ENCODE assay signal across 10 cellular contexts in the genomic region with DNA sequence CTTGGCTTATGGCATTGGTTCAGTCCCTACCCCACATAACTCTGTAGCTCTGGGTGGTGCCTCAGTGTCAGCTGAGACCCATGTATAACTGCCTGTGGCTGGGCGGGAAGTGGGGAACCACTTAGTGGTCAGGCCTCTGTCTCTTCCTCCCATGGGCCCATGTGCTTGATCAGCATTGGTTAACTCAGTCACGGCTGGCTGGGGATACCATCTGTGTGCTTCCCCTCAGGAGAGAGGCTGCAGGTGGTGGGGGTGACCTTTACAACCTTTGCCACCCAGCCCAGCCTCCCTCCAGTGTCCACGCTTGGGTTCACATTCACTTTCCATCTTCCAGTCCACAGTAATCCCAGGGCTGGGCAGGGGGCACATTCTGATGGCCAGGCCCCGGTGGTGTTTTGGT. TPM values are rescaled to one million over a fixed set of nuclear protein-coding genes. Genes with fewer than 3 reads are reported as not detected.
DNase-seq lines count a peak whose midpoint lies in the region; ATAC-seq and TF ChIP-seq lines count a peak whose summit lies in the region.
"Had no signal": no experiment of that assay in that cellular context is flagged by ENCODE, and none has a peak within 500 bp of the region (broad histone marks: within the 10 kb centered on the region; RNA-seq: fewer than 3 reads in every experiment).

No MANE protein-coding gene starts in this region.

- intact Hi-C loops in activated CD4-positive, alpha-beta T cell treated with anti-CD3 and anti-CD28 coated beads for 36 hours (cut with DNase I, micrococcal nuclease) = no loop called here
- intact Hi-C loops in activated B cell treated with CpG ODN at 0.5 μM for 24 hours (cut with micrococcal nuclease) (loop anchor here (1.0 to 10.0 kb wide), 5 partner anchors 9 to 410 kb away; partner anchors contain the start of genes ACD, C16orf86, ENKD1 and PARD6A), natural killer cell (cut with micrococcal nuclease) (loop anchor here (1.0 to 5.0 kb wide), 2 partner anchors 12 to 42 kb away; no protein-coding TSS in a partner anchor), A673 (cut with micrococcal nuclease; ENCODE audit: unreplicated experiment) (no loop called here)

- H3K27ac ChIP-seq in A673 (ENCODE audit: low read depth, low read length, poor library complexity, severe bottlenecking) = no peak overlapping the region
- H3K27ac ChIP-seq: A549 had no signal

- CTCF ChIA-PET in activated CD4-positive, alpha-beta T cell treated with anti-CD3 and anti-CD28 coated beads for 36 hours (lab: Charles Lee) = interaction anchor here (0.7 to 3.1 kb wide), 7 partner anchors 10 to 259 kb away, joined by 3 to 15 read pairs (median 4); no protein-coding TSS in a partner anchor
- CTCF ChIA-PET in activated B cell treated with CpG ODN at 0.5 μM for 24 hours (lab: Charles Lee) = interaction anchor here (0.6 to 6.3 kb wide), 7 partner anchors 9 to 79 kb away, joined by 3 to 54 read pairs (median 6); partner anchors contain the start of gene NFATC3
- CTCF ChIA-PET in A673 (lab: Charles Lee) = no interaction called here

- no peaks in the 10 kb centered on the region for H3K27me3 ChIP-seq in A673 (replicated peaks; ENCODE audit: insufficient read depth, low read depth, low read length, poor library complexity)

- TF ChIP-seq CTCF in activated B cell treated with CpG ODN at 0.5 μM for 24 hours (IDR thresholded peaks at IDR 0.05) = no peak
- TF ChIP-seq CTCF in natural killer cell (IDR thresholded peaks at IDR 0.05) = no peak
- TF ChIP-seq CTCF in A673 (conservative IDR thresholded peaks at IDR 0.05; ENCODE audit: low read depth, low read length) = no peak

- no peaks in the 10 kb centered on the region for H3K27me3 Mint-ChIP-seq in activated CD4-positive, alpha-beta T cell treated with anti-CD3 and anti-CD28 coated beads for 36 hours
- H3K27me3 Mint-ChIP-seq in activated B cell treated with CpG ODN at 0.5 μM for 24 hours (no peaks in the 10 kb centered on the region), natural killer cell (ENCODE audit: low read depth in 2 of 2) (no peaks in the 10 kb centered on the region)

- H3K4me3 Mint-ChIP-seq in activated CD4-positive, alpha-beta T cell treated with anti-CD3 and anti-CD28 coated beads for 36 hours = no peak overlapping the region
- H3K4me3 Mint-ChIP-seq in activated B cell treated with CpG ODN at 0.5 μM for 24 hours (peak overlapping the region; percentile 81), natural killer cell (peak overlapping the region; percentile 93)

- peak; percentile 42 for ATAC-seq in activated CD4-positive, alpha-beta T cell treated with anti-CD3 and anti-CD28 coated beads for 36 hours
- peak; percentile 60 for ATAC-seq in HG03139 (IDR thresholded peaks at IDR 0.05; ENCODE audit: unreplicated experiment)
- peak; percentile 90 for ATAC-seq in activated B cell treated with CpG ODN at 0.5 μM for 24 hours (ENCODE audit: low read depth)
- ATAC-seq in natural killer cell = peak; percentile 60 to 84 (median 82)
- ATAC-seq: A549 had no signal

- H3K36me3 ChIP-seq in A673 (ENCODE audit: insufficient read depth, low read length, poor library complexity, severe bottlenecking) = peaks cover 7% of the 10 kb centered on the region

- peaks cover 75% of the 10 kb centered on the region for H3K36me3 Mint-ChIP-seq in activated CD4-positive, alpha-beta T cell treated with anti-CD3 and anti-CD28 coated beads for 36 hours (ENCODE audit: low read depth)
- H3K36me3 Mint-ChIP-seq in activated B cell treated with CpG ODN at 0.5 μM for 24 hours (ENCODE audit: low read depth) (peaks cover 85% of the 10 kb centered on the region), natural killer cell (peaks cover 7% of the 10 kb centered on the region)

- peak; percentile 69 for DNase-seq in activated CD4-positive, alpha-beta T cell treated with anti-CD3 and anti-CD28 coated beads for 36 hours
- DNase-seq in activated CD4-positive, alpha-beta T cell treated with anti-CD3 and anti-CD28 coated beads for 1 hour = no peak
- peak; percentile 76 for DNase-seq in activated B cell treated with CpG ODN at 0.5 μM for 24 hours
- peak; percentile 83 for DNase-seq in natural killer cell
- no peak for DNase-seq in cerebellar cortex (ENCODE audit: low spot score)
- no peak for DNase-seq in pons (ENCODE audit: low spot score)
- no peak for DNase-seq in A673 (ENCODE audit: low spot score)

- POLR2A ChIA-PET in activated CD4-positive, alpha-beta T cell treated with anti-CD3 and anti-CD28 coated beads for 36 hours (lab: Charles Lee) = interaction anchor here (0.7 to 1.6 kb wide), 2 partner anchors 10 to 13 kb away, joined by 3 to 6 read pairs; partner anchors contain the start of gene NFATC3
- POLR2A ChIA-PET in activated B cell treated with CpG ODN at 0.5 μM for 24 hours (lab: Charles Lee) = interaction anchor here (0.7 to 9.1 kb wide), 12 partner anchors 10 to 537 kb away, joined by 3 to 211 read pairs (median 3); partner anchors contain the start of gene NFATC3
- POLR2A ChIA-PET in A673 (lab: Charles Lee; ENCODE audit: low non-redundant PET) = no interaction called here

- peak overlapping the region; percentile 81 for H3K27ac Mint-ChIP-seq in activated CD4-positive, alpha-beta T cell treated with anti-CD3 and anti-CD28 coated beads for 36 hours
- peak overlapping the region; percentile 96 for H3K27ac Mint-ChIP-seq in activated B cell treated with CpG ODN at 0.5 μM for 24 hours
- peak overlapping the region; percentile 94 to 96 for H3K27ac Mint-ChIP-seq in natural killer cell

- BruUV-seq in A673 (replicated peaks; lab: Mats Ljungman, UMichigan) = no TSS peak

- no peak overlapping the region for H3K4me3 ChIP-seq in A673 (ENCODE audit: low read depth, low read length, poor library complexity, severe bottlenecking)
- H3K4me3 ChIP-seq: A549 had no signal

- H3K9me3 ChIP-seq in A673 (ENCODE audit: low read depth, low read length, poor library complexity, severe bottlenecking) = no peaks in the 10 kb centered on the region
- H3K9me3 ChIP-seq: A549 had no signal

- H3K9me3 Mint-ChIP-seq in activated CD4-positive, alpha-beta T cell treated with anti-CD3 and anti-CD28 coated beads for 36 hours (ENCODE audit: low read depth) = no peaks in the 10 kb centered on the region
- H3K9me3 Mint-ChIP-seq in activated B cell treated with CpG ODN at 0.5 μM for 24 hours (no peaks in the 10 kb centered on the region), natural killer cell (no peaks in the 10 kb centered on the region)

- H3K4me1 Mint-ChIP-seq in activated CD4-positive, alpha-beta T cell treated with anti-CD3 and anti-CD28 coated beads for 36 hours = peaks cover 80% of the 10 kb centered on the region
- H3K4me1 Mint-ChIP-seq in activated B cell treated with CpG ODN at 0.5 μM for 24 hours = peaks cover 88% of the 10 kb centered on the region
- peaks cover 79 to 87% of the 10 kb centered on the region in 2 donors for H3K4me1 Mint-ChIP-seq in natural killer cell

- H3K4me1 ChIP-seq in A673 (ENCODE audit: insufficient read depth, low read length, poor library complexity, severe bottlenecking) = no peaks in the 10 kb centered on the region

RNA-seq across cellular contexts. Expression of gene NFATC3, which starts 10.3 kb away (rescaled TPM):
- total RNA-seq in activated CD4-positive, alpha-beta T cell treated with anti-CD3 and anti-CD28 coated beads for 36 hours = 10 to 100 TPM; 68.4 to 81.2 TPM
- total RNA-seq in activated B cell treated with CpG ODN at 0.5 μM for 24 hours (64.8 and 72.0 TPM in 2 replicates), natural killer cell (100 to 1,000 TPM; 241 to 282 (median 263) TPM), A673 (2021) (53.7 and 56.0 TPM in 2 replicates)

RNA-seq across cellular contexts. Expression of gene DUS2, which starts 51.8 kb away (rescaled TPM):
- 10 to 100 TPM; 29.5 to 33.1 TPM for total RNA-seq in activated CD4-positive, alpha-beta T cell treated with anti-CD3 and anti-CD28 coated beads for 36 hours
- 54.2 and 62.0 TPM in 2 replicates for total RNA-seq in activated B cell treated with CpG ODN at 0.5 μM for 24 hours
- 10 to 100 TPM; 21.6 to 24.2 (median 22.7) TPM for total RNA-seq in natural killer cell
- 19.7 and 23.5 TPM in 2 replicates for total RNA-seq in A673 (2021)

RNA-seq across cellular contexts. Expression of gene DDX28, which starts 51.8 kb away (rescaled TPM):
- 10 to 100 TPM; 13.7 to 17.1 TPM for total RNA-seq in activated CD4-positive, alpha-beta T cell treated with anti-CD3 and anti-CD28 coated beads for 36 hours
- total RNA-seq in activated B cell treated with CpG ODN at 0.5 μM for 24 hours (19.2 and 19.7 TPM in 2 replicates), natural killer cell (10 to 100 TPM; 17.4 to 19.0 (median 17.9) TPM), A673 (2021) (14.2 and 16.0 TPM in 2 replicates)

RNA-seq across cellular contexts. Expression of gene DPEP2NB, which starts 59.1 kb away (rescaled TPM):
- total RNA-seq in activated CD4-positive, alpha-beta T cell treated with anti-CD3 and anti-CD28 coated beads for 36 hours = not detected
- total RNA-seq in activated B cell treated with CpG ODN at 0.5 μM for 24 hours = not detected in 2 replicates
- not detected for total RNA-seq in natural killer cell
- not detected in 2 replicates for total RNA-seq in A673 (2021)
- total RNA-seq: subcutaneous adipose tissue had no signal

Comparison
In these comparisons a context has a peak if more than half of its experiments do, and no peak if none do; other contexts are left out.
1. DNase-seq: peak in activated CD4-positive, alpha-beta T cell treated with anti-CD3 and anti-CD28 coated beads for 36 hours (single experiment), activated B cell treated with CpG ODN at 0.5 μM for 24 hours (single experiment) and natural killer cell (single experiment); none in activated CD4-positive, alpha-beta T cell treated with anti-CD3 and anti-CD28 coated beads for 1 hour (single experiment), cerebellar cortex (single experiment), pons (single experiment) and A673 (single experiment).
2. intact Hi-C loops: an anchor here in activated B cell treated with CpG ODN at 0.5 μM for 24 hours (1.0 to 10.0 kb wide) and natural killer cell (1.0 to 5.0 kb wide); none called in activated CD4-positive, alpha-beta T cell treated with anti-CD3 and anti-CD28 coated beads for 36 hours and A673.
3. Peak in every context shown above with its lines, with median percentiles within 50 percentile points of each other: ATAC-seq and H3K27ac Mint-ChIP-seq.